ENCODE assay signal across 8 cellular contexts in the genomic region with DNA sequence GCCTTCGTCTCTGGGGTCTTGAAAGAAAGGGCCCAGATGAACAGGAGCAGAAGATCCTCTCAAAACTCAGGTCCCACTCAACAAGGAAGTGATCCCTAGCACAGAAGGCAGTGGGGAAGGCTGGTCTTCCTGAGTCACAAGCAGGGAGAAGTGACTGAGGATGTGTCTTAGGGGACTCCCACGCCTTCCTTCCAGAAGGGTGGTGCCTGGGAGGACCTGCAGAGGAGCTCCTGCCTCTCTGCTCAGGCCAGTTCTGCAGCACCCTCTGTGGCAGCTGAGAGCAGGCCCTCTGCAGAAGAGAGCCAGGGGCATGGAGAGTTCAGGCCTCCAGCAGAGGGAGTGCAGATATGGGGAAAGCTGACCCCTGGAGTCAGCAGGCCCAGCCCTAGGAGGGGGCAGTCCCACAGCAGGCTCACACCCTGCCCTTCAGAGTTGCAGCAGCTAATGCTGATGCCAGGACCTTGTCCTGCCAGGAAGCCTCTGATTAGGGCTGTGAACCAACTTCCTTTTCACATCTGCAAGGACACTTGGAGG.
DNase-seq lines count a peak whose midpoint lies in the region; ATAC-seq and TF ChIP-seq lines count a peak whose summit lies in the region.
"Not testable (repeated sequence)": the region's sequence is repeated elsewhere in the genome, so short reads cannot be mapped to it uniquely, and the experiment has no call there.

No MANE protein-coding gene starts in this region.

- intact Hi-C loops in testis (cut with DNase I; ENCODE audit: low total_unique reads) = not testable (repeated sequence)

- not testable (repeated sequence) for H3K79me1 ChIP-seq in mesenchymal stem cell (replicated peaks; ENCODE audit: low read length, poor library complexity, severe bottlenecking)

- H3K4me2 ChIP-seq in mesenchymal stem cell (ENCODE audit: low read length, poor library complexity, severe bottlenecking) = not testable (repeated sequence)

- H2BK120ac ChIP-seq in mesenchymal stem cell (ENCODE audit: low read depth, low read length) = not testable (repeated sequence)

- H4K91ac ChIP-seq in mesenchymal stem cell (ENCODE audit: low read length) = not testable (repeated sequence)

- DNase-seq in DMS114 treated with DMSO at 0.1 percent for 48 hours (lab: John Stamatoyannopoulos, UW; ENCODE audit: unreplicated experiment) (peak; percentile 4), HUDEP-2 (lab: John Stamatoyannopoulos, UW; ENCODE audit: unreplicated experiment in 76 of 76) (peak in 46 of 76 experiments; percentile 4 to 65 (median 26)), RPMI8226 (peak; percentile 33), fibroblast of mammary gland (ENCODE audit: low read depth) (peak; percentile 38), mesenchymal stem cell (peak; percentile 54), testis (peak; percentile 85)

- H3K9ac ChIP-seq in mesenchymal stem cell (ENCODE audit: low read length) = not testable (repeated sequence)

- not testable (repeated sequence) for H3K27ac Mint-ChIP-seq in activated T-helper 17 cell treated with anti-CD3 and anti-CD28 coated beads, Interleukin-2, amount 50 U/mL, for 72 hours

- not testable (repeated sequence) for H3K27me3 Mint-ChIP-seq in activated T-helper 17 cell treated with anti-CD3 and anti-CD28 coated beads, Interleukin-2, amount 50 U/mL, for 72 hours

- H3K4ac ChIP-seq in mesenchymal stem cell (ENCODE audit: low read depth in 1 of 2, low read length in 2 of 2) = not testable (repeated sequence)

- TF ChIP-seq CTCF in fibroblast of mammary gland (conservative IDR thresholded peaks at IDR 0.05; ENCODE audit: control insufficient read depth, insufficient read depth, low read depth, low read length) (peak; percentile 17), testis (IDR thresholded peaks at IDR 0.05) (peak in 2 of 3 experiments; percentile 13 to 38)

- not testable (repeated sequence) for H3K23ac ChIP-seq in mesenchymal stem cell (ENCODE audit: low read length in 2 of 2)

- peak; percentile 41 for ATAC-seq in GM21447 (IDR thresholded peaks at IDR 0.05; ENCODE audit: unreplicated experiment)
- peak; percentile 58 for ATAC-seq in activated T-helper 17 cell treated with anti-CD3 and anti-CD28 coated beads, Interleukin-2, amount 50 U/mL, for 72 hours (replicated peaks)

- H2AFZ ChIP-seq in mesenchymal stem cell (ENCODE audit: low read depth, low read length) = not testable (repeated sequence)

- H3K4me1 ChIP-seq in mesenchymal stem cell (ENCODE audit: control insufficient read depth, insufficient read depth, low read depth, low read length) = not testable (repeated sequence)
- H3K4me1 ChIP-seq in testis = peaks cover 22% of the 10 kb centered on the region

- H3K36me3 Mint-ChIP-seq in activated T-helper 17 cell treated with anti-CD3 and anti-CD28 coated beads, Interleukin-2, amount 50 U/mL, for 72 hours (ENCODE audit: low read depth) = not testable (repeated sequence)

- not testable (repeated sequence) for H3K36me3 ChIP-seq in mesenchymal stem cell (ENCODE audit: control insufficient read depth in 1 of 2, insufficient read depth in 2 of 2, low read depth in 1 of 2, low read length in 2 of 2); testis (ENCODE audit: low read depth, missing control alignments)

- not testable (repeated sequence) for H2BK12ac ChIP-seq in mesenchymal stem cell (ENCODE audit: low read length in 2 of 2)

- WGBS in mesenchymal stem cell = 79% methylated on average over 2 of the region's 2 CpGs
- WGBS in testis, 2 donors = 63 to 70% methylated on average over 1 to 2 of the region's 2 CpGs

- peak overlapping the region in 1 of 2 experiments; percentile 55 for H3K18ac ChIP-seq in mesenchymal stem cell (ENCODE audit: low read depth in 1 of 2, low read length in 2 of 2)

- H3K27me3 ChIP-seq in mesenchymal stem cell (ENCODE audit: control insufficient read depth in 1 of 2, insufficient read depth in 1 of 2, low read length in 2 of 2); testis: not testable (repeated sequence)

- H2BK5ac ChIP-seq in mesenchymal stem cell (ENCODE audit: low read depth, low read length, poor library complexity, severe bottlenecking) = not testable (repeated sequence)

- not testable (repeated sequence) for H3K4me3 ChIP-seq in fibroblast of mammary gland (ENCODE audit: control insufficient read depth, low read depth, low read length); mesenchymal stem cell (ENCODE audit: insufficient read depth in 1 of 2, low read depth in 1 of 2, low read length in 2 of 2); testis

- H2AK5ac ChIP-seq in mesenchymal stem cell (ENCODE audit: low read length, severe bottlenecking) = not testable (repeated sequence)

- not testable (repeated sequence) for H2BK15ac ChIP-seq in mesenchymal stem cell (ENCODE audit: low read depth, poor library complexity, severe bottlenecking)

- H3K14ac ChIP-seq in mesenchymal stem cell (ENCODE audit: low read length in 2 of 2) = peak overlapping the region in 1 of 2 experiments; percentile 10

- not testable (repeated sequence) for TF ChIP-seq POLR2A in testis (IDR thresholded peaks at IDR 0.05)

- not testable (repeated sequence) for H3K27ac ChIP-seq in mesenchymal stem cell (ENCODE audit: low read length, poor library complexity, severe bottlenecking)
- H3K27ac ChIP-seq in testis = peak overlapping the region; percentile 15 to 68

- not testable (repeated sequence) for H3K4me1 Mint-ChIP-seq in activated T-helper 17 cell treated with anti-CD3 and anti-CD28 coated beads, Interleukin-2, amount 50 U/mL, for 72 hours

- not testable (repeated sequence) for H3K9me3 ChIP-seq in mesenchymal stem cell (ENCODE audit: control insufficient read depth, low read length); testis

- peak overlapping the region; percentile 56 for H3K4me3 Mint-ChIP-seq in activated T-helper 17 cell treated with anti-CD3 and anti-CD28 coated beads, Interleukin-2, amount 50 U/mL, for 72 hours

- peak overlapping the region; percentile 2 for H4K8ac ChIP-seq in mesenchymal stem cell (ENCODE audit: low read length)

- not testable (repeated sequence) for H3K9me3 Mint-ChIP-seq in activated T-helper 17 cell treated with anti-CD3 and anti-CD28 coated beads, Interleukin-2, amount 50 U/mL, for 72 hours

Comparison
In these comparisons a context has a peak if more than half of its experiments do, and no peak if none do; other contexts are left out.
1. DNase-seq: peak in every context shown above with its lines; median percentile 85 in testis; 54 in mesenchymal stem cell; 38 in fibroblast of mammary gland; 33 in RPMI8226; 26 in HUDEP-2; 4 in DMS114 treated with DMSO at 0.1 percent for 48 hours.